Comparison of ENCODE assay signal across 26 cellular contexts in genomic region chr22:32791056-32791455, GRCh38. TPM values are rescaled to one million over a fixed set of nuclear protein-coding genes. Genes with fewer than 3 reads are reported as not detected.
DNase-seq lines count a peak whose midpoint lies in the region; ATAC-seq, FAIRE-seq and TF ChIP-seq lines count a peak whose summit lies in the region.
"Had no signal": no experiment of that assay in that cellular context is flagged by ENCODE, and none has a peak within 500 bp of the region (broad histone marks: within the 10 kb centered on the region; RNA-seq: fewer than 3 reads in every experiment).

No MANE protein-coding gene starts in this region.

- H3K9me3 ChIP-seq in IMR-90 (ENCODE audit: control insufficient read depth, insufficient read depth, low read length) (no peaks in the 10 kb centered on the region), trophoblast cell (ENCODE audit: insufficient read depth, low read depth, low read length) (no peaks in the 10 kb centered on the region)
- H3K9me3 ChIP-seq: BE2C, BLaER1 had no signal

- no peak overlapping the region for H3K56ac ChIP-seq in IMR-90 (ENCODE audit: extremely low read depth, insufficient read depth, low read length)

- H2AK5ac ChIP-seq in IMR-90 (ENCODE audit: low read depth, low read length) (peak overlapping the region; percentile 73; the same call in 1 of the 2 replicates), trophoblast cell (ENCODE audit: low read length) (peak overlapping the region; percentile 0)

- dilution Hi-C loops in IMR-90 (cut with HindIII; ENCODE audit: low sequenced_read_pairs, unreplicated experiment) = no loop called here

- H3K14ac ChIP-seq in IMR-90 (replicated peaks; ENCODE audit: low read depth, low read length) (no peak overlapping the region), trophoblast cell (ENCODE audit: low read length) (no peak overlapping the region)

- peak overlapping the region; percentile 71; the same call in 1 of the 2 replicates for H2BK120ac ChIP-seq in IMR-90 (ENCODE audit: low read depth, low read length)
- no peak overlapping the region for H2BK120ac ChIP-seq in trophoblast cell (ENCODE audit: insufficient read depth, low read length, poor library complexity)

- TF ChIP-seq RAD21 in IMR-90 (IDR thresholded peaks at IDR 0.05; ENCODE audit: low read length) = no peak

- H3K4me1 ChIP-seq in IMR-90 (ENCODE audit: control insufficient read depth, insufficient read depth, low read length) (peaks cover 12% of the 10 kb centered on the region), trophoblast cell (ENCODE audit: control insufficient read depth in 1 of 2, insufficient read depth in 2 of 2, low read length in 2 of 2) (peaks cover 3 to 14% of the 10 kb centered on the region in 2 experiments)
- H3K4me1 ChIP-seq: BE2C had no signal

- H3K9me1 ChIP-seq in IMR-90 (ENCODE audit: insufficient read depth, low read length) = peaks cover 6% of the 10 kb centered on the region; the same call in 1 of the 2 replicates

- 92% methylated on average over 3 of the region's 6 CpGs; no CpG with 5 or more reads in 1 of the 2 experiments for WGBS in IMR-90 (ENCODE audit: extremely low coverage in 2 of 2, insufficient read length in 1 of 2), 2 experiments
- WGBS in trophoblast cell (ENCODE audit: extremely low coverage, insufficient coverage, insufficient read length) = no CpG with 5 or more reads among the region's 6 CpGs

- H2AFZ ChIP-seq in IMR-90 (replicated peaks; ENCODE audit: low read length, poor library complexity) (no peak overlapping the region), trophoblast cell (ENCODE audit: insufficient read depth, low read length, poor library complexity) (no peak overlapping the region)

- intact Hi-C loops in IMR-90 (cut with micrococcal nuclease) (no loop called here), left colon (cut with DNase I, micrococcal nuclease) (loop anchor here (10.0 kb wide), 2 partner anchors 136 to 194 kb away; no protein-coding TSS in a partner anchor)

- in situ Hi-C loops in IMR-90 (cut with MboI; ENCODE audit: low sequenced_read_pairs) = no loop called here

- no peak for ATAC-seq in IMR-90 (ENCODE audit: low read depth)
- peak; percentile 80 for ATAC-seq in left colon
- ATAC-seq in GM21576 (IDR thresholded peaks at IDR 0.05; ENCODE audit: unreplicated experiment) = no peak
- ATAC-seq: GM12878 had no signal

- no peaks in the 10 kb centered on the region for H4K20me1 ChIP-seq in IMR-90 (ENCODE audit: insufficient read depth, low read length)
- H4K20me1 ChIP-seq: BLaER1 had no signal

- H3K36me3 ChIP-seq in IMR-90 (ENCODE audit: control insufficient read depth, insufficient read depth, low read length) (no peaks in the 10 kb centered on the region), trophoblast cell (ENCODE audit: control insufficient read depth in 1 of 2, insufficient read depth in 2 of 2, low read length in 2 of 2) (no peaks in the 10 kb centered on the region)
- H3K36me3 ChIP-seq: BE2C, BLaER1 had no signal

- H3K23ac ChIP-seq in IMR-90 (ENCODE audit: low read depth, low read length) = no peak overlapping the region
- no peak overlapping the region for H3K23ac ChIP-seq in trophoblast cell (ENCODE audit: low read length)

- H2BK12ac ChIP-seq in trophoblast cell (ENCODE audit: low read length) = peak overlapping the region; percentile 25

- H2BK15ac ChIP-seq in IMR-90 (ENCODE audit: low read depth, low read length) = 0 out of 3 replicates have a peak overlapping the region, but pooled peaks have one; percentile 35

- CTCF ChIA-PET in IMR-90 (lab: Yijun Ruan, JAX) = no interaction called here

- H2BK20ac ChIP-seq in IMR-90 (ENCODE audit: low read depth, low read length) = peak overlapping the region; percentile 82

- H3K79me2 ChIP-seq in trophoblast cell (ENCODE audit: control insufficient read depth, insufficient read depth, low read length, poor library complexity) = peaks cover 2% of the 10 kb centered on the region

- H3K9ac ChIP-seq in IMR-90 (ENCODE audit: low read depth, low read length) = no peak overlapping the region
- H3K9ac ChIP-seq in trophoblast cell (ENCODE audit: low read length) = no peak overlapping the region
- H3K9ac ChIP-seq: BLaER1 had no signal

- POLR2A ChIA-PET in IMR-90 (lab: Charles Lee; ENCODE audit: unreplicated experiment) = no interaction called here

- DNase-seq in IMR-90 = no peak
- no peak for DNase-seq in left colon
- DNase-seq in trophoblast cell = no peak
- DNase-seq in GM12892 (ENCODE audit: insufficient read length) = no peak
- DNase-seq: 8988T; ACHN; BE2C; C1 segment of cervical spinal cord; CD4-positive, alpha-beta memory T cell; CD4-positive, CD25-positive, alpha-beta regulatory T cell; CD8-positive, alpha-beta memory T cell; COR-L47; DMS 273 treated with DMSO at 0.1 percent for 48 hours; DMS153; DMS53; DMS79; DND-41; EL; GDM1 had no signal

- no peak overlapping the region for H2BK5ac ChIP-seq in IMR-90 (ENCODE audit: low read depth, low read length, poor library complexity, severe bottlenecking)
- no peak overlapping the region for H2BK5ac ChIP-seq in trophoblast cell (ENCODE audit: low read depth, low read length, poor library complexity)

- TF ChIP-seq POLR2A in IMR-90 (IDR thresholded peaks at IDR 0.05; ENCODE audit: low read depth, low read length) (no peak), GM12892 (IDR thresholded peaks at IDR 0.05; ENCODE audit: low read depth, low read length) (no peak)

- H4K91ac ChIP-seq in IMR-90 (ENCODE audit: insufficient read depth, low read depth, low read length) = no peak overlapping the region
- peak overlapping the region; percentile 3 for H4K91ac ChIP-seq in trophoblast cell (ENCODE audit: low read depth, low read length)

- H3K4me3 ChIP-seq in IMR-90 (ENCODE audit: insufficient read depth, low read depth, low read length) (no peak overlapping the region), trophoblast cell (ENCODE audit: low read depth, low read length) (no peak overlapping the region)
- H3K4me3 ChIP-seq: BLaER1, GM12878 had no signal

- H3K27me3 ChIP-seq in IMR-90 (ENCODE audit: control insufficient read depth, insufficient read depth, low read length) (no peaks in the 10 kb centered on the region), trophoblast cell (ENCODE audit: insufficient read depth, low read length) (no peaks in the 10 kb centered on the region)
- H3K27me3 ChIP-seq: BE2C, BLaER1 had no signal

- H4K12ac ChIP-seq in trophoblast cell (ENCODE audit: low read depth, low read length) = no peak overlapping the region

- H2AK9ac ChIP-seq in IMR-90 (replicated peaks; ENCODE audit: low read depth, low read length, poor library complexity) = no peak overlapping the region

- no peak overlapping the region for H3K18ac ChIP-seq in IMR-90 (ENCODE audit: low read depth, low read length)
- no peak overlapping the region for H3K18ac ChIP-seq in trophoblast cell (ENCODE audit: low read length)

- BruUV-seq in IMR-90 (replicated peaks; lab: Mats Ljungman, UMichigan) = no TSS peak

- FAIRE-seq in GM12892 (lab: Jason Lieb, UNC) = no peak
- FAIRE-seq: A204.1, GM12878, GM19239 had no signal

- H3K4me2 ChIP-seq in IMR-90 (ENCODE audit: low read depth, low read length) (no peak overlapping the region), trophoblast cell (ENCODE audit: low read length) (no peak overlapping the region)
- H3K4me2 ChIP-seq: BLaER1 had no signal

- H4K8ac ChIP-seq in IMR-90 (ENCODE audit: low read depth in 2 of 2, low read length in 2 of 2) = no peak overlapping the region
- no peak overlapping the region for H4K8ac ChIP-seq in trophoblast cell (ENCODE audit: low read depth, low read length)

- H3K79me1 ChIP-seq in IMR-90 (ENCODE audit: low read depth in 1 of 2, low read length in 2 of 2) (no peaks in the 10 kb centered on the region), trophoblast cell (ENCODE audit: low read length) (peaks cover 24% of the 10 kb centered on the region)

- no peak for TF ChIP-seq CTCF in IMR-90 (conservative IDR thresholded peaks at IDR 0.05; ENCODE audit: low read depth, low read length)

- no peak overlapping the region for H4K5ac ChIP-seq in IMR-90 (ENCODE audit: low read depth, low read length)

- H3K27ac ChIP-seq in IMR-90 (ENCODE audit: insufficient read depth, low read length) (no peak overlapping the region), trophoblast cell (ENCODE audit: low read depth, low read length) (no peak overlapping the region)
- H3K27ac ChIP-seq: BLaER1 had no signal

- no peak overlapping the region for H3K4ac ChIP-seq in IMR-90 (ENCODE audit: low read depth, low read length)
- no peak overlapping the region for H3K4ac ChIP-seq in trophoblast cell (ENCODE audit: low read depth, low read length)

TF ChIP-seq in IMR-90, 13 proteins besides CTCF, POLR2A, EP300 and RAD21:
- TF ChIP-seq SMC3 (IDR thresholded peaks at IDR 0.05; ENCODE audit: low read depth, low read length) (no peak), RFX5 (IDR thresholded peaks at IDR 0.05; ENCODE audit: low read depth, low read length) (no peak)
TF ChIP-seq in IMR-90: peak in this region for 0.

RNA-seq across cellular contexts. Expression of gene TIMP3, which starts 10.4 kb away (rescaled TPM):
- total RNA-seq in IMR-90 (2012; rRNA removed) = 98.8 and 108 TPM in 2 replicates
- 173 and 179 TPM in 2 replicates for polyA plus RNA-seq in IMR-90 (2012; rRNA removed)
- polyA plus RNA-seq in IMR-90 (2012; cell fraction: cytosol; rRNA removed) = 114 and 148 TPM in 2 replicates
- polyA plus RNA-seq in IMR-90 (2012; cell fraction: nucleus; rRNA removed; ENCODE audit: low replicate concordance) = 70.7 and 131 TPM in 2 replicates
- 10 to 100 TPM; 31.5 to 59.3 TPM for total RNA-seq in left colon
- polyA plus RNA-seq in trophoblast cell (2013) = 973 and 1,084 TPM in 2 replicates
- polyA plus RNA-seq in GM12892 (2012; ENCODE audit: missing spikeins) = not detected
- total RNA-seq: G401 had no signal
- polyA plus RNA-seq: CD14-positive monocyte; CD4-positive, alpha-beta memory T cell; CD4-positive, CD25-positive, alpha-beta regulatory T cell; CD8-positive, alpha-beta memory T cell had no signal
